ENCODE assay signal across 21 cellular contexts in the genomic region with DNA sequence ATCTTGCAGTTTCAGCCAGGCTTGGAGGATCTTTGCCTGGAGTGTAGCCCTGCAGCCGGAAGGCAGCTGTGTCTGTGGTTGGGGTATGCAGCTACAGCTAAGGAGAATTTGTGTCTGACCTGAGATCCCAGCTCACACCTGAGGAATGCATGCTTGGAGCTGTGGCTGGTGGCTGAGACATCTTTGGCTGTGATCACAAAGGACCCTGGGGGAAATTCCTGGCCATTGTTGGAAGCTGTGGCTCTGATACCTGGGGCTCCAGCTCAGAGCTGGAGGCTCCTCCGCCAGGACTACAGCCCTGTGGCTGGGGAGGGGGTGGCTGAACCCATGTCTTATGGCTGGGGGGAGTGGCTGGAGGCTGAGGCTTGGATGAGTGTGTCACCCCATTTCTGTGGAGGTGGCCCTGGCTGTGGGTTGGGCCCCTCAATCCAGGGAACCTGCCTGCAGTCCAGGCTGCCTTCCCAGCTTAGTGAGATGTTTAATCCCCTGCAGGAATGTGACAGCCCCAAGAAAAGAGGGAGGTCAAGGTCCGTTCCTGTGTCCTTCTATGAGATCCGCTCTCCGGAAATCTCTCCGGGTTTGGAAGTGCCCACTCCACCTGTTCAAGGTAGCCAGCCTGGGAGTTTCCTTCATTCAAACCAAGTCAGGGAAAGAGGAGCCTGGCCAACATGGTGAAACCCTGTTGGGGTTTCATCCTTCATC. TPM values are rescaled to one million over a fixed set of nuclear protein-coding genes. Genes with fewer than 3 reads are reported as not detected.
DNase-seq lines count a peak whose midpoint lies in the region; ATAC-seq and TF ChIP-seq lines count a peak whose summit lies in the region.
"Had no signal": no experiment of that assay in that cellular context is flagged by ENCODE, and none has a peak within 500 bp of the region (broad histone marks: within the 10 kb centered on the region; RNA-seq: fewer than 3 reads in every experiment).

No MANE protein-coding gene starts in this region.

- H2BK5ac ChIP-seq in trophoblast cell (ENCODE audit: low read depth, low read length, poor library complexity): peak overlapping the region; percentile 99

- no peaks in the 10 kb centered on the region for H3K27me3 ChIP-seq in PC-9 (ENCODE audit: insufficient read depth, low read depth)
- no peaks in the 10 kb centered on the region for H3K27me3 ChIP-seq in hepatocyte
- H3K27me3 ChIP-seq in trophoblast cell (ENCODE audit: insufficient read depth, low read length): no peaks in the 10 kb centered on the region
- H3K27me3 ChIP-seq: upper lobe of left lung had no signal

- TF ChIP-seq CTCF in PC-9 (conservative IDR thresholded peaks at IDR 0.05): no peak
- TF ChIP-seq CTCF in hepatocyte (IDR thresholded peaks at IDR 0.05; ENCODE audit: poor library complexity): no peak
- no peak for TF ChIP-seq CTCF in lower leg skin (IDR thresholded peaks at IDR 0.05)

- DNase-seq in ELF-1 (ENCODE audit: low read depth, low spot score) (peak; percentile 96), PC-9 (peak; percentile 79 to 85), hepatocyte (ENCODE audit: low spot score) (no peak), trophoblast cell (peak; percentile 97 to 98), NCI-H1436 (lab: John Stamatoyannopoulos, UW) (no peak), G401 (ENCODE audit: low spot score) (no peak), lower leg skin (ENCODE audit: low spot score in 2 of 2) (no peak)
- DNase-seq: activated CD8-positive, alpha-beta memory T cell treated with anti-CD3 and anti-CD28 coated beads for 24 hours; hippocampal formation; left cardiac atrium; NCI-H1092; NCI-H2081 treated with DMSO at 0.1 percent for 48 hours; NCI-H510A treated with DMSO at 0.1 percent for 48 hours; nucleus accumbens; right cardiac atrium; SIG-M5; upper lobe of left lung; WERI-Rb-1 had no signal

- peaks cover 21% of the 10 kb centered on the region for H3F3A ChIP-seq in PC-9 (ENCODE audit: insufficient read depth, low read depth)

- H3K18ac ChIP-seq in trophoblast cell (ENCODE audit: low read length): peak overlapping the region; percentile 70

- H4K12ac ChIP-seq in trophoblast cell (ENCODE audit: low read depth, low read length): no peak overlapping the region

- H3K9me3 ChIP-seq in PC-9 (ENCODE audit: insufficient read depth, low read depth) (no peaks in the 10 kb centered on the region), hepatocyte (ENCODE audit: low read depth) (no peaks in the 10 kb centered on the region), trophoblast cell (ENCODE audit: insufficient read depth, low read depth, low read length) (peaks cover 2% of the 10 kb centered on the region)
- H3K9me3 ChIP-seq: HAP-1, upper lobe of left lung had no signal

- H3K36me3 ChIP-seq in PC-9 (ENCODE audit: low read depth) (no peaks in the 10 kb centered on the region), hepatocyte (replicated peaks; ENCODE audit: insufficient read depth, low read depth) (no peaks in the 10 kb centered on the region), trophoblast cell (ENCODE audit: control insufficient read depth in 1 of 2, insufficient read depth in 2 of 2, low read length in 2 of 2) (no peaks in the 10 kb centered on the region)
- H3K36me3 ChIP-seq: HAP-1, upper lobe of left lung, WERI-Rb-1 had no signal

- BruUV-seq in PC-9 (replicated peaks; lab: Mats Ljungman, UMichigan): no TSS peak

- POLR2A ChIA-PET in PC-9 (lab: Charles Lee; ENCODE audit: unreplicated experiment): interaction anchor here (0.5 to 0.6 kb wide), 5 partner anchors 15 to 951 kb away, joined by 3 to 9 read pairs (median 4); a partner anchor contains a TSS

- CTCF ChIA-PET in PC-9 (lab: Charles Lee): interaction anchor here (0.8 to 1.2 kb wide), 4 partner anchors 9 to 274 kb away, joined by 3 to 8 read pairs (median 4); no protein-coding TSS in a partner anchor

- TF ChIP-seq POLR2A in lower leg skin (IDR thresholded peaks at IDR 0.05): no peak

- intact Hi-C loops in PC-9 (cut with micrococcal nuclease; ENCODE audit: unreplicated experiment) (no loop called here), lower leg skin (cut with DNase I; ENCODE audit: low total_unique reads) (no loop called here)

- H3K9me2 ChIP-seq in PC-9 (ENCODE audit: insufficient read depth) (no peaks in the 10 kb centered on the region), hepatocyte (replicated peaks; ENCODE audit: insufficient read depth) (no peaks in the 10 kb centered on the region)

- H4K20me1 ChIP-seq in PC-9 (ENCODE audit: insufficient read depth): no peaks in the 10 kb centered on the region
- no peaks in the 10 kb centered on the region for H4K20me1 ChIP-seq in hepatocyte (ENCODE audit: insufficient read depth, poor library complexity, severe bottlenecking)

- in situ Hi-C loops in G401 (cut with HindIII; ENCODE audit: low sequenced_read_pairs): no loop called here

- peak overlapping the region; percentile 86 for H4K8ac ChIP-seq in trophoblast cell (ENCODE audit: low read depth, low read length)

- no peak overlapping the region for H3K9ac ChIP-seq in trophoblast cell (ENCODE audit: low read length)
- H3K9ac ChIP-seq: KMS-11 had no signal

- H3K79me1 ChIP-seq in trophoblast cell (ENCODE audit: low read length): peaks cover 34% of the 10 kb centered on the region

- H4K91ac ChIP-seq in trophoblast cell (ENCODE audit: low read depth, low read length): peak overlapping the region; percentile 99

- H2BK12ac ChIP-seq in trophoblast cell (ENCODE audit: low read length): peak overlapping the region; percentile 100

- peak overlapping the region; percentile 99 for H2AK5ac ChIP-seq in trophoblast cell (ENCODE audit: low read length)

- H3K14ac ChIP-seq in trophoblast cell (ENCODE audit: low read length): peak overlapping the region; percentile 86

- no peak overlapping the region for H3K4me3 ChIP-seq in PC-9
- H3K4me3 ChIP-seq in hepatocyte: no peak overlapping the region
- no peak overlapping the region for H3K4me3 ChIP-seq in trophoblast cell (ENCODE audit: low read depth, low read length)
- H3K4me3 ChIP-seq in lower leg skin (ENCODE audit: low read depth, poor library complexity, severe bottlenecking): no peak overlapping the region
- H3K4me3 ChIP-seq: HAP-1, upper lobe of left lung had no signal

- 66% methylated on average over 6 of the region's 6 CpGs for WGBS in hepatocyte (ENCODE audit: low lambda C conversion rate, missing lambda C conversion rate)
- no CpG with 5 or more reads among the region's 6 CpGs for WGBS in trophoblast cell (ENCODE audit: extremely low coverage, insufficient coverage, insufficient read length)
- 76 to 79% methylated on average over 6 of the region's 6 CpGs for WGBS in lower leg skin, 2 donors

- peak overlapping the region; percentile 99 for H2BK120ac ChIP-seq in trophoblast cell (ENCODE audit: insufficient read depth, low read length, poor library complexity)

- 0 out of 2 replicates have a peak overlapping the region, but pooled peaks have one; percentile 8 for H3K27ac ChIP-seq in PC-9
- peak overlapping the region; percentile 35 for H3K27ac ChIP-seq in hepatocyte
- peak overlapping the region; percentile 98 for H3K27ac ChIP-seq in trophoblast cell (ENCODE audit: low read depth, low read length)
- H3K27ac ChIP-seq: KMS-11, upper lobe of left lung, WERI-Rb-1 had no signal

- peaks cover 22% of the 10 kb centered on the region for H3K4me1 ChIP-seq in PC-9 (replicated peaks; ENCODE audit: insufficient read depth)
- peaks cover 10% of the 10 kb centered on the region for H3K4me1 ChIP-seq in hepatocyte (ENCODE audit: insufficient read depth)
- H3K4me1 ChIP-seq in trophoblast cell (ENCODE audit: control insufficient read depth in 1 of 2, insufficient read depth in 2 of 2, low read length in 2 of 2): peaks cover 25 to 26% of the 10 kb centered on the region in 2 experiments
- H3K4me1 ChIP-seq: HAP-1, upper lobe of left lung had no signal

- H3K79me2 ChIP-seq in PC-9 (ENCODE audit: low read depth) (no peaks in the 10 kb centered on the region), hepatocyte (no peaks in the 10 kb centered on the region), trophoblast cell (ENCODE audit: control insufficient read depth, insufficient read depth, low read length, poor library complexity) (peaks cover 6% of the 10 kb centered on the region)

- no peak overlapping the region for H2AFZ ChIP-seq in PC-9
- H2AFZ ChIP-seq in hepatocyte: no peak overlapping the region
- peak overlapping the region; percentile 45 for H2AFZ ChIP-seq in trophoblast cell (ENCODE audit: insufficient read depth, low read length, poor library complexity)

- H3K4ac ChIP-seq in trophoblast cell (ENCODE audit: low read depth, low read length): peak overlapping the region; percentile 97

- no peak overlapping the region for H3K23ac ChIP-seq in trophoblast cell (ENCODE audit: low read length)

- H3K4me2 ChIP-seq in PC-9: peak overlapping the region; percentile 23
- H3K4me2 ChIP-seq in hepatocyte: no peak overlapping the region
- H3K4me2 ChIP-seq in trophoblast cell (ENCODE audit: low read length): peak overlapping the region; percentile 0
- H3K4me2 ChIP-seq: KMS-11 had no signal

- ATAC-seq in GM19463 (IDR thresholded peaks at IDR 0.05; ENCODE audit: unreplicated experiment): no peak
- ATAC-seq: left cardiac atrium, right cardiac atrium had no signal

RNA-seq across cellular contexts. Expression of a gene that starts 27.6 kb away (rescaled TPM):
- total RNA-seq in PC-9 (2021) (58.2 and 77.4 TPM in 2 replicates), hepatocyte (43.0 and 50.3 TPM in 2 replicates), lower leg skin (10 to 100 TPM; 32.3 to 49.2 (median 36.3) TPM)
- 35.9 and 36.7 TPM in 2 replicates for polyA plus RNA-seq in hepatocyte
- polyA plus RNA-seq in trophoblast cell (2013): 38.7 and 39.8 TPM in 2 replicates
- total RNA-seq in G401 (2014; rRNA removed; shearing (Covaris generic)): 33.0 and 33.2 TPM in 2 replicates

Comparison
In these comparisons a context has a peak if more than half of its experiments do, and no peak if none do; other contexts are left out.
1. DNase-seq: peak in ELF-1 (single experiment), PC-9 (2 of 2) and trophoblast cell (2 of 2); none in hepatocyte (single experiment), NCI-H1436 (single experiment), G401 (single experiment) and lower leg skin (0 of 2).
2. H3K27ac ChIP-seq: peak in every context shown above with its lines; median percentile 98 in trophoblast cell; 35 in hepatocyte; 8 in PC-9.